ENCODE assay signal across 1 cellular context in the genomic region with DNA sequence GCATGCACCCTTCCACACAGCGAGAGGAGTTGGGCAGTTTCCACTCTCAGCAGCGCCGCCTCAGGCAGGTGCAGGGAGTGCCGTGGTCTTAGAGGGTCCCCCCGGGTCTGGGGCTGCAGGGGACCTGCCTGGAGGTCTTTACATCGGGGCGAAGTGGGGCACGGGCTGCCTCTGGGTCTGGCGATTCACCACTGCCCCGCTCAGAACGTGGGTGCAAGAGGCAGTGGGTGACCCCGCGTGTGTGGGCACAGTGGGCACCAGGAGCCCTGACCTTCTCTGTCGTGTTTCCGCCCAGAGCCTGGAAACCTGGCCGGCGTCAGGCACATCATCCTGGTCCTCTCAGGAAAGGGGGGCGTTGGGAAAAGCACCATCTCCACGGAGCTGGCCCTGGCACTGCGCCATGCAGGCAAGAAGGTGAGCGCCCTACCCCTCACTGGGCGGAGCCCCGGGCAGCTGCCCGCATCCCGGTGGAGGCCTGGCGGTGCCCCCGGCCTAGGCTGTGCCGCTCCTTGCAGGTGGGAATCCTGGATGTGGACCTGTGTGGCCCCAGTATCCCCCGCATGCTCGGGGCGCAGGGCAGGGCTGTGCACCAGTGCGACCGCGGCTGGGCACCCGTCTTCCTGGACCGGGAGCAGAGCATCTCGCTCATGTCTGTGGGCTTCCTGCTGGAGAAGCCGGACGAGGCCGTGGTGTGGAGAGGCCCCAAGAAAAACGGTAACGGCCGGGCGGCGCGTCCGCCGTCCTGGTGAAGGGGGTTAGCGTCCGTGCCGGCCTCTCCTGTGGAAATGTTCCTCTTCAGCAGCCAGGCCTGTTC.
TF ChIP-seq lines count a peak whose summit lies in the region.

No MANE protein-coding gene starts in this region.

TF ChIP-seq in K562, 482 proteins besides CTCF, POLR2A, EP300 and RAD21:
- TF ChIP-seq USF1 (CRISPR knock-in tag; IDR thresholded peaks at IDR 0.05) (no peak), SAFB (IDR thresholded peaks at IDR 0.05; ENCODE audit: borderline replicate concordance, low read depth, low read length) (no peak), POLR2G (IDR thresholded peaks at IDR 0.05; ENCODE audit: low read depth, low read length) (peak; percentile 41), PTRF (tag; IDR thresholded peaks at IDR 0.05) (no peak), ZNF644 (tag; IDR thresholded peaks at IDR 0.05; ENCODE audit: low read depth) (no peak), ZNF239 (CRISPR knock-in tag; IDR thresholded peaks at IDR 0.05) (no peak), HNRNPL (IDR thresholded peaks at IDR 0.05; ENCODE audit: low read depth, low read length) (peak; percentile 65; the same call in 1 of the 2 replicates), KDM2B (CRISPR knock-in tag; IDR thresholded peaks at IDR 0.05) (no peak), PHF8 (IDR thresholded peaks at IDR 0.05; ENCODE audit: borderline replicate concordance, low read length) (no peak), CREM (IDR thresholded peaks at IDR 0.05; ENCODE audit: low read depth) (no peak), ZNF3 (CRISPR knock-in tag; IDR thresholded peaks at IDR 0.05) (no peak), TFAP4 (CRISPR knock-in tag; IDR thresholded peaks at IDR 0.05; ENCODE audit: borderline replicate concordance) (no peak), PATZ1 (CRISPR knock-in tag; IDR thresholded peaks at IDR 0.05; ENCODE audit: borderline replicate concordance) (no peak)
- TF ChIP-seq, protein P1, sequence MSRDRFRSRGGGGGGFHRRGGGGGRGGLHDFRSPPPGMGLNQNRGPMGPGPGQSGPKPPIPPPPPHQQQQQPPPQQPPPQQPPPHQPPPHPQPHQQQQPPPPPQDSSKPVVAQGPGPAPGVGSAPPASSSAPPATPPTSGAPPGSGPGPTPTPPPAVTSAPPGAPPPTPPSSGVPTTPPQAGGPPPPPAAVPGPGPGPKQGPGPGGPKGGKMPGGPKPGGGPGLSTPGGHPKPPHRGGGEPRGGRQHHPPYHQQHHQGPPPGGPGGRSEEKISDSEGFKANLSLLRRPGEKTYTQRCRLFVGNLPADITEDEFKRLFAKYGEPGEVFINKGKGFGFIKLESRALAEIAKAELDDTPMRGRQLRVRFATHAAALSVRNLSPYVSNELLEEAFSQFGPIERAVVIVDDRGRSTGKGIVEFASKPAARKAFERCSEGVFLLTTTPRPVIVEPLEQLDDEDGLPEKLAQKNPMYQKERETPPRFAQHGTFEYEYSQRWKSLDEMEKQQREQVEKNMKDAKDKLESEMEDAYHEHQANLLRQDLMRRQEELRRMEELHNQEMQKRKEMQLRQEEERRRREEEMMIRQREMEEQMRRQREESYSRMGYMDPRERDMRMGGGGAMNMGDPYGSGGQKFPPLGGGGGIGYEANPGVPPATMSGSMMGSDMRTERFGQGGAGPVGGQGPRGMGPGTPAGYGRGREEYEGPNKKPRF (IDR thresholded peaks at IDR 0.05; ENCODE audit: low read depth, low read length): no peak
- TF ChIP-seq, protein P2, sequence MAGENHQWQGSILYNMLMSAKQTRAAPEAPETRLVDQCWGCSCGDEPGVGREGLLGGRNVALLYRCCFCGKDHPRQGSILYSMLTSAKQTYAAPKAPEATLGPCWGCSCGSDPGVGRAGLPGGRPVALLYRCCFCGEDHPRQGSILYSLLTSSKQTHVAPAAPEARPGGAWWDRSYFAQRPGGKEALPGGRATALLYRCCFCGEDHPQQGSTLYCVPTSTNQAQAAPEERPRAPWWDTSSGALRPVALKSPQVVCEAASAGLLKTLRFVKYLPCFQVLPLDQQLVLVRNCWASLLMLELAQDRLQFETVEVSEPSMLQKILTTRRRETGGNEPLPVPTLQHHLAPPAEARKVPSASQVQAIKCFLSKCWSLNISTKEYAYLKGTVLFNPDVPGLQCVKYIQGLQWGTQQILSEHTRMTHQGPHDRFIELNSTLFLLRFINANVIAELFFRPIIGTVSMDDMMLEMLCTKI (IDR thresholded peaks at IDR 0.05; ENCODE audit: partially characterized antibody): no peak
- TF ChIP-seq, protein P3, sequence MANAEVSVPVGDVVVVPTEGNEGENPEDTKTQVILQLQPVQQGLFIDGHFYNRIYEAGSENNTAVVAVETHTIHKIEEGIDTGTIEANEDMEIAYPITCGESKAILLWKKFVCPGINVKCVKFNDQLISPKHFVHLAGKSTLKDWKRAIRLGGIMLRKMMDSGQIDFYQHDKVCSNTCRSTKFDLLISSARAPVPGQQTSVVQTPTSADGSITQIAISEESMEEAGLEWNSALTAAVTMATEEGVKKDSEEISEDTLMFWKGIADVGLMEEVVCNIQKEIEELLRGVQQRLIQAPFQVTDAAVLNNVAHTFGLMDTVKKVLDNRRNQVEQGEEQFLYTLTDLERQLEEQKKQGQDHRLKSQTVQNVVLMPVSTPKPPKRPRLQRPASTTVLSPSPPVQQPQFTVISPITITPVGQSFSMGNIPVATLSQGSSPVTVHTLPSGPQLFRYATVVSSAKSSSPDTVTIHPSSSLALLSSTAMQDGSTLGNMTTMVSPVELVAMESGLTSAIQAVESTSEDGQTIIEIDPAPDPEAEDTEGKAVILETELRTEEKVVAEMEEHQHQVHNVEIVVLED (CRISPR knock-in tag; IDR thresholded peaks at IDR 0.05): no peak
TF ChIP-seq in K562: peak in this region for 2.
